1 cellular context compared by ENCODE assay signal in the genomic region with DNA sequence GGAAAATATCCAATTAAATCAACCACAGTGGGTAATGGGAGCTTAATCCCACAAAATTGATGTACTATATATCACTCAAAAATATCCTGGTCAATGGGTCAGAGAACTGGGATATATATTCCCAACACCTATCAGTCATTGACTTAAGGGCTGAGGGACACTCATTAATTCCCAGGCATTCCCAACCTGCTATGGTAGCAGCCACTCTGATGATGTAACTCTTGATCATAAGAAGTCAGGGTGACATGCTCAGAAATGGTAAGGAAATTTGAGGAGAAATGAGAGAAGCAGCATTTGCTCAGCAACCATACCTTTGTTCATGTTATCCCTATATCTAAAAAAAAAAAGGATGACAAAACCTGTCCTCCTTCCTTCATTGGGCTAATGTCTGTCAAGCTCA.
TF ChIP-seq lines count a peak whose summit lies in the region.

No MANE protein-coding gene starts in this region.

TF ChIP-seq in endothelial cell of umbilical vein, 7 proteins besides CTCF, POLR2A, EP300 and RAD21 (continued from another document):
- TF ChIP-seq MAX (IDR thresholded peaks at IDR 0.05; ENCODE audit: insufficient read depth, insufficient read length) (no peak), GATA2 (IDR thresholded peaks at IDR 0.05; ENCODE audit: insufficient read depth, insufficient read length, low read depth, low read length) (no peak), POLR2AphosphoS5 (IDR thresholded peaks at IDR 0.05; ENCODE audit: insufficient read depth, low read depth, low read length) (no peak), JUN (IDR thresholded peaks at IDR 0.05; ENCODE audit: borderline replicate concordance, insufficient read depth, insufficient read length, low read depth) (no peak)
